In genomic region chr5:146690880-146691355, GRCh38 we compare ENCODE assay signal across 19 cellular contexts.
"Had no signal": no experiment of that assay in that cellular context is flagged by ENCODE, and none has a peak within 500 bp of the region (broad histone marks: within the 10 kb centered on the region; RNA-seq: fewer than 3 reads in every experiment).

No MANE protein-coding gene starts in this region.

- H3K4me3 ChIP-seq: cardiac muscle cell, dorsolateral prefrontal cortex, lung, prostate gland, right atrium auricular region, tibial nerve, uterus had no signal

- DNase-seq: activated CD4-positive, alpha-beta memory T cell treated with anti-CD3 and anti-CD28 coated beads for 36 hours; activated CD4-positive, alpha-beta T cell treated with anti-CD3 and anti-CD28 coated beads for 36 hours; endodermal cell; foreskin fibroblast; islet precursor cell; left colon; stimulated activated CD4-positive, alpha-beta T cell treated with anti-CD3 and anti-CD28 coated beads, Interleukin-12 subunit alpha, Interleukin-12 subunit beta, amount 100 ng/mL, for 4 hours; stimulated activated CD4-positive, alpha-beta T cell treated with anti-CD3 and anti-CD28 coated beads, Interleukin-1b, Interleukin-23, amount 100 ng/mL, for 48 hours; stimulated activated CD8-positive, alpha-beta memory T cell treated with anti-CD3 and anti-CD28 coated beads, Interleukin-4, amount 100 ng/mL, for 48 hours; stimulated activated naive CD4-positive, alpha-beta T cell; uterus had no signal

- H3K4me1 ChIP-seq: prostate gland, right atrium auricular region, tibial nerve, uterus had no signal

- ATAC-seq: activated CD4-positive, alpha-beta T cell treated with anti-CD3 and anti-CD28 coated beads for 36 hours; left colon; WTC11 had no signal

- H3K9me3 ChIP-seq: prostate gland, right atrium auricular region, tibial nerve, uterus had no signal

- H3K36me3 ChIP-seq: cardiac muscle cell, prostate gland, right atrium auricular region, uterus had no signal

- H3K27me3 ChIP-seq: cardiac muscle cell, dorsolateral prefrontal cortex, right atrium auricular region, tibial nerve, uterus had no signal

- H3K27ac ChIP-seq: cardiac muscle cell, epithelial cell of prostate, prostate gland, right atrium auricular region, tibial nerve, uterus had no signal
